9 cellular contexts compared by ENCODE assay signal in the genomic region with DNA sequence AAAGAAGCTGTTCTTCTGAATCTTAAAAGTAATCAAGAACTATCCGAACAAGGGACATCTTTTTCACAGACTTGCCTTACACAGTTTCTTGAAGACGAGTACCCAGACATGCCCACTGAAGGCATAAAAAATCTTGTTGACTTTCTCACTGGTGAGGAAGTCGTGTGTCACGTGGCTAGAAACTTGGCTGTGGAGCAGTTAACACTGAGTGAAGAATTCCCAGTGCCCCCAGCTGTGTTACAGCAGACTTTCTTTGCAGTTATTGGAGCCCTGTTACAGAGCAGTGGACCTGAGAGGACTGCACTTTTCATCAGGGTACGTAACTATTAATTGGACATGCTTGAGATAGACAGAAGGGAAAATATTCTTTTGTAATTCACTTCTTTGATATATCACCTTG. TPM values are rescaled to one million over a fixed set of nuclear protein-coding genes. Genes with fewer than 3 reads are reported as not detected.
DNase-seq lines count a peak whose midpoint lies in the region; ATAC-seq and TF ChIP-seq lines count a peak whose summit lies in the region.
"Had no signal": no experiment of that assay in that cellular context is flagged by ENCODE, and none has a peak within 500 bp of the region (broad histone marks: within the 10 kb centered on the region; RNA-seq: fewer than 3 reads in every experiment).

No MANE protein-coding gene starts in this region.

- peak overlapping the region; percentile 2 for H3K4me3 ChIP-seq in CD8-positive, alpha-beta T cell (ENCODE audit: low read depth, low read length)
- H3K4me3 ChIP-seq in NB4 (ENCODE audit: low read depth, low read length) (peak overlapping the region; percentile 74), dorsolateral prefrontal cortex (peak overlapping the region in 49 of 59 donors; percentile 2 to 100 (median 38)), neural progenitor cell (peak overlapping the region; percentile 32), stomach (peak overlapping the region in 2 of 4 donors; percentile 74 to 98)

- peak overlapping the region; percentile 60 for H3K27ac Mint-ChIP-seq in CD8-positive, alpha-beta T cell
- no peak overlapping the region for H3K27ac Mint-ChIP-seq in neural progenitor cell

- peaks cover 74% of the 10 kb centered on the region for H3K79me2 ChIP-seq in neural progenitor cell (ENCODE audit: low read depth)

- TF ChIP-seq CTCF in CD8-positive, alpha-beta T cell (IDR thresholded peaks at IDR 0.05), result no peak
- TF ChIP-seq CTCF in NB4 (IDR thresholded peaks at IDR 0.05; ENCODE audit: low read depth, low read length) (no peak), dorsolateral prefrontal cortex (IDR thresholded peaks at IDR 0.05 in 54 of 56, conservative IDR thresholded peaks at IDR 0.05 in 2 of 56; ENCODE audit: low read depth in 1 of 56, partially characterized antibody in 56 of 56) (no peak), neural progenitor cell (IDR thresholded peaks at IDR 0.05) (no peak), RWPE1 (conservative IDR thresholded peaks at IDR 0.05; ENCODE audit: low read depth) (no peak), stomach (IDR thresholded peaks at IDR 0.05) (no peak)

- peaks cover 20% of the 10 kb centered on the region for H3K36me3 ChIP-seq in CD8-positive, alpha-beta T cell (ENCODE audit: insufficient read depth, low read length)
- H3K36me3 ChIP-seq in neural progenitor cell, result peaks cover 10% of the 10 kb centered on the region
- peaks cover 0 to 37% (median 25%) of the 10 kb centered on the region in 4 donors for H3K36me3 ChIP-seq in stomach

- H3K27ac ChIP-seq in CD8-positive, alpha-beta T cell (ENCODE audit: low read depth, low read length), result no peak overlapping the region
- peak overlapping the region in 37 of 59 donors; percentile 2 to 69 (median 42) for H3K27ac ChIP-seq in dorsolateral prefrontal cortex
- H3K27ac ChIP-seq in neural progenitor cell, result no peak overlapping the region
- H3K27ac ChIP-seq in RWPE1, result no peak overlapping the region
- no peak overlapping the region for H3K27ac ChIP-seq in stomach

- POLR2A ChIA-PET in CD8-positive, alpha-beta T cell (lab: Charles Lee), result interaction anchor here (1.0 to 1.4 kb wide), 2 partner anchors 80 to 94 kb away, joined by 3 read pairs; no protein-coding TSS in a partner anchor
- POLR2A ChIA-PET in RWPE1 (lab: Yijun Ruan, JAX; ENCODE audit: low non-redundant PET), result interaction anchor here (0.6 kb wide), 1 partner anchor 666 kb away, joined by 6 read pairs; no protein-coding TSS in a partner anchor

- peak overlapping the region; percentile 67 for H3K4me3 Mint-ChIP-seq in CD8-positive, alpha-beta T cell
- no peak overlapping the region for H3K4me3 Mint-ChIP-seq in neural progenitor cell

- intact Hi-C loops in CD8-positive, alpha-beta T cell (cut with DNase I, micrococcal nuclease), result loop anchor here (5.0 to 10.0 kb wide), 8 partner anchors 62 to 1302 kb away; a partner anchor contains a TSS
- intact Hi-C loops in dorsolateral prefrontal cortex (cut with DNase I) (loop anchor here in 1 of 2 donors (10.0 kb wide), 1 partner anchor 235 kb away; no protein-coding TSS in a partner anchor), stomach (cut with DNase I; ENCODE audit: low total_unique reads) (no loop called here)

- no peaks in the 10 kb centered on the region for H3K27me3 Mint-ChIP-seq in CD8-positive, alpha-beta T cell (ENCODE audit: low read depth)
- H3K27me3 Mint-ChIP-seq in neural progenitor cell (ENCODE audit: insufficient read depth, low read depth), result peaks cover 6% of the 10 kb centered on the region

- no peaks in the 10 kb centered on the region for H3K9me3 Mint-ChIP-seq in CD8-positive, alpha-beta T cell
- no peaks in the 10 kb centered on the region for H3K9me3 Mint-ChIP-seq in neural progenitor cell

- no peaks in the 10 kb centered on the region for H3K9me3 ChIP-seq in CD8-positive, alpha-beta T cell (ENCODE audit: low read length)
- no peaks in the 10 kb centered on the region for H3K9me3 ChIP-seq in neural progenitor cell (ENCODE audit: low read depth)
- no peaks in the 10 kb centered on the region for H3K9me3 ChIP-seq in stomach

- H3K4me2 ChIP-seq in neural progenitor cell, result peak overlapping the region; percentile 89

- H3K9ac ChIP-seq in neural progenitor cell, result no peak overlapping the region

- no peak overlapping the region for H2AFZ ChIP-seq in neural progenitor cell (replicated peaks)

- ATAC-seq in CD8-positive, alpha-beta T cell, result no peak
- ATAC-seq in HG02763 (IDR thresholded peaks at IDR 0.05; ENCODE audit: unreplicated experiment), result no peak

- TF ChIP-seq EP300 in stomach (IDR thresholded peaks at IDR 0.05), result no peak

- TF ChIP-seq POLR2A in NB4 (IDR thresholded peaks at IDR 0.05; ENCODE audit: extremely low read depth, insufficient read length), result no peak
- TF ChIP-seq POLR2A in stomach (IDR thresholded peaks at IDR 0.05), result no peak

- peaks cover 44% of the 10 kb centered on the region for H3K36me3 Mint-ChIP-seq in CD8-positive, alpha-beta T cell
- peaks cover 18% of the 10 kb centered on the region for H3K36me3 Mint-ChIP-seq in neural progenitor cell

- peaks cover 55% of the 10 kb centered on the region for H4K20me1 ChIP-seq in neural progenitor cell (ENCODE audit: low read depth)

- H3K4me1 ChIP-seq in CD8-positive, alpha-beta T cell (ENCODE audit: insufficient read depth, low read length), result peaks cover 46% of the 10 kb centered on the region
- H3K4me1 ChIP-seq in neural progenitor cell (peaks cover 46% of the 10 kb centered on the region), stomach (peaks cover 37 to 76% (median 60%) of the 10 kb centered on the region in 4 donors)

- CTCF ChIA-PET in CD8-positive, alpha-beta T cell (lab: Charles Lee), result interaction anchor here (0.7 to 3.8 kb wide), 2 partner anchors 11 to 33 kb away, joined by 3 to 28 read pairs; no protein-coding TSS in a partner anchor
- CTCF ChIA-PET in RWPE1 (lab: Yijun Ruan, JAX), result no interaction called here

- H3F3A ChIP-seq in neural progenitor cell (ENCODE audit: low read depth), result peaks cover 16% of the 10 kb centered on the region

- peaks cover 65% of the 10 kb centered on the region for H3K4me1 Mint-ChIP-seq in CD8-positive, alpha-beta T cell (ENCODE audit: low read depth)
- H3K4me1 Mint-ChIP-seq in neural progenitor cell, result peaks cover 42% of the 10 kb centered on the region

- WGBS in stomach, 5 donors, result 34 to 41% (median 40%) methylated on average over 5 of the region's 5 CpGs

- DNase-seq in CD8-positive, alpha-beta T cell, result no peak
- DNase-seq in NB4 (ENCODE audit: low read depth) (no peak), dorsolateral prefrontal cortex (peak in 2 of 10 donors; percentile 25 to 32), neural progenitor cell (ENCODE audit: low spot score) (no peak), RWPE1 (ENCODE audit: low spot score) (no peak), NCI-H82 treated with DMSO at 0.1 percent for 48 hours (lab: John Stamatoyannopoulos, UW; ENCODE audit: unreplicated experiment) (no peak), stomach (no peak)
- DNase-seq: stimulated activated CD4-positive, alpha-beta T cell treated with anti-CD3 and anti-CD28 coated beads, Interleukin-4, amount 100 ng/mL, for 1 hour had no signal

- H3K27me3 ChIP-seq in CD8-positive, alpha-beta T cell (ENCODE audit: insufficient read depth, low read length), result no peaks in the 10 kb centered on the region
- H3K27me3 ChIP-seq in dorsolateral prefrontal cortex, result no peaks in the 10 kb centered on the region
- H3K27me3 ChIP-seq in neural progenitor cell, result no peaks in the 10 kb centered on the region
- no peaks in the 10 kb centered on the region for H3K27me3 ChIP-seq in stomach

RNA-seq across cellular contexts. Expression of a gene that starts 2.4 kb away (rescaled TPM):
- 10 to 100 TPM; 41.4 to 41.9 TPM for total RNA-seq in CD8-positive, alpha-beta T cell
- total RNA-seq in dorsolateral prefrontal cortex, result 10 to 100 TPM; 12.3 to 28.1 (median 20.4) TPM
- 56.6 and 70.8 TPM in 2 replicates for total RNA-seq in neural progenitor cell (ENCODE audit: low replicate concordance)
- total RNA-seq in stomach, result 10 to 100 TPM in 3 of 5 donors, 1 to 10 TPM in 1, under 1 TPM in 1; 0.87 to 80.8 (median 10.6) TPM
- 10 to 100 TPM; 17.9 to 25.1 (median 20.3) TPM for polyA plus RNA-seq in stomach

RNA-seq across cellular contexts. Expression of a gene that starts 14.6 kb away (rescaled TPM):
- total RNA-seq in CD8-positive, alpha-beta T cell, result 10 to 100 TPM; 38.6 to 42.6 TPM
- 10 to 100 TPM; 24.8 to 56.2 (median 37.5) TPM for total RNA-seq in dorsolateral prefrontal cortex
- total RNA-seq in neural progenitor cell (ENCODE audit: low replicate concordance), result 119 and 177 TPM in 2 replicates
- total RNA-seq in stomach, result 100 to 1,000 TPM in 1 of 5 donors, 10 to 100 TPM in 4; 29.0 to 134 (median 94.5) TPM
- 10 to 100 TPM in 2 of 3 donors, 1 to 10 TPM in 1; 8.2 to 17.9 (median 13.5) TPM for polyA plus RNA-seq in stomach

Comparison
In these comparisons a context has a peak if more than half of its experiments do, and no peak if none do; other contexts are left out.
1. H3K27ac ChIP-seq: peak in dorsolateral prefrontal cortex (37 of 59); none in CD8-positive, alpha-beta T cell (single experiment), neural progenitor cell (single experiment), RWPE1 (single experiment) and stomach (0 of 5).